In the genomic region with DNA sequence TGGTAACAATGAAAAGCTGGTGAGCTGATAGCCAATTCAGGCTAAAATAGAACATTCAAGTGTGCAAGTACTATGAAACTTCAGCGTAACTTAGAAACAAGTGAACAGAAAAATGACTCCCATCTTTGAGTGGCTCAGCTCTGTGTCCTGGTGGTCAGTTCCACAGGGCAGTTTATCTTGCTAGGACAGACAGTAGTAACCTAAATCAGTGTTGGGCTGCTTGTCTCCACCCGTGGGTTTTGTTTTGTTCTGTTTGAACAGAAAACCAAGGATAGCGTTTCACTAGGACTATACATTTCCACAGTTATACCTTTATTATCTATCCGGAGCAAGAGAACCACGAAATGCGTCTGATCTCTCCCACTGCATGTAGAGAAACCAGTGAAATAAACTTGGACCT, we compare ENCODE assay signal across 33 cellular contexts.
"Had no signal": no experiment of that assay in that cellular context is flagged by ENCODE, and none has a peak within 500 bp of the region (broad histone marks: within the 10 kb centered on the region; RNA-seq: fewer than 3 reads in every experiment).

No MANE protein-coding gene starts in this region.

- ATAC-seq: naive thymus-derived CD4-positive, alpha-beta T cell; natural killer cell; psoas muscle; right cardiac atrium; sciatic nerve; stimulated activated memory B cell treated with anti-CD40 and anti-IgM and Interleukin-4, amounts not matched to agents 10 μg/mL and 1 μg/mL and 100 μg/mL, for 72 hours; stimulated activated naive CD8-positive, alpha-beta T cell treated with anti-CD3 and anti-CD28 coated beads, Interleukin-15, amount 100 ng/mL, for 72 hours; stimulated activated naive CD8-positive, alpha-beta T cell treated with anti-CD3 and anti-CD28 coated beads, Interleukin-15, Interleukin-2, amounts not matched to agents 100 U/mL and 50 U/mL, for 24 hours; upper lobe of right lung had no signal

- H2AFZ ChIP-seq: parathyroid adenoma had no signal

- H3K36me3 ChIP-seq: neutrophil, ovary, spleen, suprapubic skin, tibial artery, transverse colon, upper lobe of right lung, uterus had no signal

- H3K9me3 Mint-ChIP-seq: nephron; neural crest cell; stimulated activated naive CD8-positive, alpha-beta T cell treated with anti-CD3 and anti-CD28 coated beads, Interleukin-15, amount 100 ng/mL, for 72 hours; type B pancreatic cell had no signal

- H3K4me2 ChIP-seq: smooth muscle cell had no signal

- H3K27me3 Mint-ChIP-seq: stimulated activated memory B cell treated with anti-CD40 and anti-IgM and Interleukin-4, amounts not matched to agents 10 μg/mL and 1 μg/mL and 100 μg/mL, for 72 hours had no signal

- H3K27me3 ChIP-seq: ovary, spleen, suprapubic skin, testis, tibial artery, transverse colon, upper lobe of right lung, uterus had no signal

- H3K79me2 ChIP-seq: parathyroid adenoma had no signal

- H3K4me3 ChIP-seq: ovary, psoas muscle, skin epidermis, smooth muscle cell, spleen, suprapubic skin, testis, tibial artery, transverse colon, upper lobe of right lung, uterus had no signal

- H3K36me3 Mint-ChIP-seq: naive thymus-derived CD4-positive, alpha-beta T cell; natural killer cell; stimulated activated memory B cell treated with anti-CD40 and anti-IgM and Interleukin-4, amounts not matched to agents 10 μg/mL and 1 μg/mL and 100 μg/mL, for 72 hours; type B pancreatic cell had no signal

- H3K27ac ChIP-seq: neutrophil, ovary, parathyroid adenoma, psoas muscle, skin epidermis, spleen, suprapubic skin, testis, tibial artery, transverse colon, upper lobe of right lung, uterus had no signal

- H3K9ac ChIP-seq: parathyroid adenoma had no signal

- H3K4me3 Mint-ChIP-seq: naive thymus-derived CD4-positive, alpha-beta T cell; natural killer cell; nephron; neural crest cell; stimulated activated memory B cell treated with anti-CD40 and anti-IgM and Interleukin-4, amounts not matched to agents 10 μg/mL and 1 μg/mL and 100 μg/mL, for 72 hours; stimulated activated naive CD8-positive, alpha-beta T cell treated with anti-CD3 and anti-CD28 coated beads, Interleukin-15, amount 100 ng/mL, for 72 hours; type B pancreatic cell had no signal

- DNase-seq: naive thymus-derived CD4-positive, alpha-beta T cell; natural killer cell; occipital lobe; ovary; posterior cingulate gyrus; psoas muscle; right cardiac atrium; spleen; stimulated activated CD4-positive, alpha-beta T cell treated with anti-CD3 and anti-CD28 coated beads, Interleukin-12 subunit alpha, Interleukin-12 subunit beta, amount 100 ng/mL, for 4 hours; stimulated activated CD4-positive, alpha-beta T cell treated with anti-CD3 and anti-CD28 coated beads, Interleukin-1b, Interleukin-23, amount 100 ng/mL, for 48 hours; stimulated activated CD4-positive, alpha-beta T cell treated with anti-CD3 and anti-CD28 coated beads, Interleukin-4, amount 100 ng/mL, for 1 hour; stimulated activated CD4-positive, alpha-beta T cell treated with anti-CD3 and anti-CD28 coated beads, Interleukin-4, amount 100 ng/mL, for 4 hours; stimulated activated CD8-positive, alpha-beta memory T cell treated with anti-CD3 and anti-CD28 coated beads, Interleukin-4, amount 100 ng/mL, for 48 hours; stimulated activated naive CD4-positive, alpha-beta T cell; stimulated activated naive CD8-positive, alpha-beta T cell treated with anti-CD3 and anti-CD28 coated beads, Interleukin-15, amount 100 ng/mL, for 72 hours; stimulated activated naive CD8-positive, alpha-beta T cell treated with anti-CD3 and anti-CD28 coated beads, Interleukin-15, Interleukin-2, amounts not matched to agents 100 U/mL and 50 U/mL, for 24 hours; substantia nigra; testis; tibial artery; transverse colon; upper lobe of right lung; uterus had no signal

- H3K27ac Mint-ChIP-seq: naive thymus-derived CD4-positive, alpha-beta T cell; natural killer cell; nephron; progenitor cell of endocrine pancreas; stimulated activated memory B cell treated with anti-CD40 and anti-IgM and Interleukin-4, amounts not matched to agents 10 μg/mL and 1 μg/mL and 100 μg/mL, for 72 hours; stimulated activated naive CD8-positive, alpha-beta T cell treated with anti-CD3 and anti-CD28 coated beads, Interleukin-15, amount 100 ng/mL, for 72 hours; type B pancreatic cell had no signal

- H3K9me3 ChIP-seq: neutrophil, ovary, psoas muscle, spleen, suprapubic skin, testis, tibial artery, transverse colon, upper lobe of right lung, uterus had no signal

- H3K4me1 Mint-ChIP-seq: stimulated activated memory B cell treated with anti-CD40 and anti-IgM and Interleukin-4, amounts not matched to agents 10 μg/mL and 1 μg/mL and 100 μg/mL, for 72 hours; stimulated activated naive CD8-positive, alpha-beta T cell treated with anti-CD3 and anti-CD28 coated beads, Interleukin-15, amount 100 ng/mL, for 72 hours had no signal

- H3K4me1 ChIP-seq: parathyroid adenoma, psoas muscle, suprapubic skin, testis, tibial artery, transverse colon, upper lobe of right lung, uterus had no signal
